14 cellular contexts compared by ENCODE assay signal in genomic region chr12:62731378-62731710, GRCh38.
DNase-seq lines count a peak whose midpoint lies in the region; ATAC-seq and TF ChIP-seq lines count a peak whose summit lies in the region.
"Had no signal": no experiment of that assay in that cellular context is flagged by ENCODE, and none has a peak within 500 bp of the region (broad histone marks: within the 10 kb centered on the region; RNA-seq: fewer than 3 reads in every experiment).

No MANE protein-coding gene starts in this region.

- TF ChIP-seq CTCF in Calu3 (IDR thresholded peaks at IDR 0.05; ENCODE audit: unreplicated experiment) (no peak), WI38 (IDR thresholded peaks at IDR 0.05; ENCODE audit: low read depth, low read length) (no peak), fibroblast of the aortic adventitia (IDR thresholded peaks at IDR 0.05; ENCODE audit: insufficient read depth, low read length) (no peak), smooth muscle cell (IDR thresholded peaks at IDR 0.05; ENCODE audit: borderline replicate concordance, insufficient read depth, poor library complexity, severe bottlenecking) (no peak), natural killer cell (IDR thresholded peaks at IDR 0.05) (no peak)

- H3K9ac ChIP-seq in smooth muscle cell (ENCODE audit: low read depth): peak overlapping the region; percentile 58

- DNase-seq in Calu3: no peak
- DNase-seq in fibroblast of the aortic adventitia (ENCODE audit: low read depth): no peak
- DNase-seq in smooth muscle cell (lab: John Stamatoyannopoulos, UW; ENCODE audit: unreplicated experiment): no peak
- DNase-seq in natural killer cell: no peak
- no peak for DNase-seq in NCI-H2029 (lab: John Stamatoyannopoulos, UW)
- DNase-seq: activated B cell treated with CpG ODN at 0.5 μM for 24 hours; activated T-cell treated with anti-CD3 and anti-CD28 coated beads for 4 hours; COR-L47; psoas muscle; stimulated activated CD4-positive, alpha-beta T cell treated with anti-CD3 and anti-CD28 coated beads, Interleukin-4, amount 100 ng/mL, for 4 hours had no signal

- H4K20me1 ChIP-seq in smooth muscle cell (ENCODE audit: low read depth): no peaks in the 10 kb centered on the region

- no peak overlapping the region for H2AFZ ChIP-seq in smooth muscle cell (ENCODE audit: low read depth)

- H3K36me3 Mint-ChIP-seq in Calu3 (ENCODE audit: insufficient read depth, unreplicated experiment): peaks cover 27% of the 10 kb centered on the region
- no peaks in the 10 kb centered on the region for H3K36me3 Mint-ChIP-seq in natural killer cell

- H3K9me3 Mint-ChIP-seq in Calu3 (ENCODE audit: low read depth, unreplicated experiment) (no peaks in the 10 kb centered on the region), natural killer cell (no peaks in the 10 kb centered on the region)
- H3K9me3 Mint-ChIP-seq: activated B cell treated with CpG ODN at 0.5 μM for 24 hours; stimulated activated naive CD8-positive, alpha-beta T cell treated with anti-CD3 and anti-CD28 coated beads, Interleukin-15, Interleukin-2, amounts not matched to agents 100 ng/mL and 50 ng/mL, for 24 hours had no signal

- no peaks in the 10 kb centered on the region for H3K9me3 ChIP-seq in smooth muscle cell (replicated peaks; ENCODE audit: low read depth)
- H3K9me3 ChIP-seq: psoas muscle had no signal

- WGBS in smooth muscle cell (ENCODE audit: low lambda C conversion rate): 77% methylated on average over 5 of the region's 5 CpGs

- intact Hi-C loops in Calu3 (cut with micrococcal nuclease; ENCODE audit: unreplicated experiment) (no loop called here), natural killer cell (cut with micrococcal nuclease) (no loop called here)

- no peaks in the 10 kb centered on the region for H3K27me3 Mint-ChIP-seq in Calu3 (ENCODE audit: unreplicated experiment)
- peaks cover 3 to 6% of the 10 kb centered on the region in 2 donors for H3K27me3 Mint-ChIP-seq in natural killer cell (ENCODE audit: low read depth in 2 of 2)
- H3K27me3 Mint-ChIP-seq: stimulated activated naive CD8-positive, alpha-beta T cell treated with anti-CD3 and anti-CD28 coated beads, Interleukin-15, Interleukin-2, amounts not matched to agents 100 ng/mL and 50 ng/mL, for 24 hours had no signal

- peak overlapping the region; percentile 37 for H3K4me3 Mint-ChIP-seq in Calu3 (ENCODE audit: low read depth, unreplicated experiment)
- H3K4me3 Mint-ChIP-seq in natural killer cell: no peak overlapping the region
- H3K4me3 Mint-ChIP-seq: activated B cell treated with CpG ODN at 0.5 μM for 24 hours; stimulated activated naive CD8-positive, alpha-beta T cell treated with anti-CD3 and anti-CD28 coated beads, Interleukin-15, Interleukin-2, amounts not matched to agents 100 ng/mL and 50 ng/mL, for 24 hours had no signal

- H3K27ac Mint-ChIP-seq in Calu3 (ENCODE audit: unreplicated experiment): peak overlapping the region; percentile 97
- H3K27ac Mint-ChIP-seq in natural killer cell: no peak overlapping the region
- H3K27ac Mint-ChIP-seq: activated B cell treated with CpG ODN at 0.5 μM for 24 hours; stimulated activated naive CD8-positive, alpha-beta T cell treated with anti-CD3 and anti-CD28 coated beads, Interleukin-15, Interleukin-2, amounts not matched to agents 100 ng/mL and 50 ng/mL, for 24 hours had no signal

- H3K27ac ChIP-seq in smooth muscle cell (ENCODE audit: low read depth): peak overlapping the region; percentile 66
- H3K27ac ChIP-seq: psoas muscle had no signal

- BruUV-seq in Calu3 (replicated peaks; lab: Mats Ljungman, UMichigan): TSS peak; percentile 90

- H3K4me1 Mint-ChIP-seq in Calu3 (ENCODE audit: low read depth, unreplicated experiment): peaks cover 59% of the 10 kb centered on the region
- H3K4me1 Mint-ChIP-seq in natural killer cell: no peaks in the 10 kb centered on the region

- ATAC-seq in natural killer cell (no peak), HG02840 (IDR thresholded peaks at IDR 0.05; ENCODE audit: low FRiP score, unreplicated experiment) (no peak), GM21619 (IDR thresholded peaks at IDR 0.05; ENCODE audit: unreplicated experiment) (no peak)

- H3K4me1 ChIP-seq in smooth muscle cell (ENCODE audit: low read depth): peaks cover 3% of the 10 kb centered on the region

- peaks cover 10% of the 10 kb centered on the region for H3F3A ChIP-seq in smooth muscle cell (ENCODE audit: low read depth)

- CTCF ChIA-PET in Calu3 (lab: Charles Lee): interaction anchor here (1.5 to 2.0 kb wide), 2 partner anchors 13 to 54 kb away, joined by 3 to 7 read pairs; no protein-coding TSS in a partner anchor

- H3K79me2 ChIP-seq in smooth muscle cell (ENCODE audit: low read depth): no peaks in the 10 kb centered on the region

- H3K4me2 ChIP-seq in smooth muscle cell: no peak overlapping the region

- no peaks in the 10 kb centered on the region for H3K27me3 ChIP-seq in smooth muscle cell (ENCODE audit: low read depth)

- H3K4me3 ChIP-seq in WI38 (ENCODE audit: low read depth, low read length) (peak overlapping the region; percentile 32), fibroblast of the aortic adventitia (ENCODE audit: low read depth, low read length) (peak overlapping the region; percentile 40), smooth muscle cell (no peak overlapping the region)
- H3K4me3 ChIP-seq: psoas muscle had no signal

- H3K36me3 ChIP-seq in smooth muscle cell (ENCODE audit: low read depth): no peaks in the 10 kb centered on the region
